In the genomic region with DNA sequence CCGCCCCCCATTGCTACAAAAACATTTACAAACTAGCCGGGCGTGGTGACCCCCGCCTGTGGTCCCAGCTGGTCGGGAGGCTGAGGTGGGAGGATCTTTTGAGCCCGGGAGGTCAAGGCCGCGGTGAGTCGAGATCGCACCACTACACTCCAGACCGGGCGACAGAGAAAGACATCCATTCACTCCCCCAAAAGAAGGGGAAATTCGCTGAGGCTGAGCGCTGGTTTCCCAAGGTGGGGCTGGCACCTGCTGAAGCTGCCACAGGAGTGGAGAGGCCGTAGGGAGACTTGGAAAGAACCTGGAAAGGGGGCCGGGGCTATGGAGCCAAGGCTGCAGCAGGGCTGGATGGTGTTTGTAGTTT, we compare ENCODE assay signal across 8 cellular contexts. TPM values are rescaled to one million over a fixed set of nuclear protein-coding genes. Genes with fewer than 3 reads are reported as not detected.
DNase-seq lines count a peak whose midpoint lies in the region; ATAC-seq and TF ChIP-seq lines count a peak whose summit lies in the region.

No MANE protein-coding gene starts in this region.

- TF ChIP-seq POLR2A in adrenal gland (IDR thresholded peaks at IDR 0.05) (no peak), thyroid gland (IDR thresholded peaks at IDR 0.05) (peak in 1 of 2 donors; percentile 6)

- H3K27ac ChIP-seq in adrenal gland (peak overlapping the region in 4 of 5 donors; percentile 82 to 98 (median 87)), liver (ENCODE audit: low read depth in 1 of 2, low read length in 2 of 2) (peak overlapping the region in 1 of 2 donors; percentile 58), thyroid gland (peak overlapping the region; percentile 70 to 96 (median 93))

- peak overlapping the region; percentile 84 for H3K4me3 Mint-ChIP-seq in activated T-cell treated with anti-CD3 and anti-CD28 coated beads, Interleukin-2, amount 50 U/mL, for 4 hours

- no peak for ATAC-seq in activated T-cell treated with anti-CD3 and anti-CD28 coated beads, Interleukin-2, amount 50 U/mL, for 4 hours
- no peak for ATAC-seq in HG02870 (IDR thresholded peaks at IDR 0.05; ENCODE audit: unreplicated experiment)

- H3K9me3 ChIP-seq in adrenal gland (replicated peaks in 1 of 3) = no peaks in the 10 kb centered on the region
- H3K9me3 ChIP-seq in liver (ENCODE audit: control insufficient read depth in 4 of 4, low read length in 3 of 4) = no peaks in the 10 kb centered on the region
- no peaks in the 10 kb centered on the region for H3K9me3 ChIP-seq in thyroid gland

- H3K27me3 ChIP-seq in adrenal gland = no peaks in the 10 kb centered on the region
- H3K27me3 ChIP-seq in liver (ENCODE audit: control insufficient read depth in 4 of 4, insufficient read depth in 4 of 4, low read length in 3 of 4) = no peaks in the 10 kb centered on the region
- H3K27me3 ChIP-seq in thyroid gland = no peaks in the 10 kb centered on the region

- intact Hi-C loops in adrenal gland (cut with DNase I) = loop anchor here in 1 of 2 donors (10.0 kb wide), 1 partner anchor 76 kb away; no protein-coding TSS in a partner anchor
- intact Hi-C loops in thyroid gland (cut with DNase I) = no loop called here

- TF ChIP-seq CTCF in adrenal gland (IDR thresholded peaks at IDR 0.05) (no peak), liver (IDR thresholded peaks at IDR 0.05; ENCODE audit: low read depth, low read length, missing input control) (no peak), thyroid gland (IDR thresholded peaks at IDR 0.05) (no peak)

- H3K9me3 Mint-ChIP-seq in activated T-cell treated with anti-CD3 and anti-CD28 coated beads, Interleukin-2, amount 50 U/mL, for 4 hours = no peaks in the 10 kb centered on the region

- no peak overlapping the region for H3K9ac ChIP-seq in liver (ENCODE audit: low read depth in 1 of 2, low read length in 2 of 2)

- H3K4me3 ChIP-seq in adrenal gland = peak overlapping the region in 2 of 4 donors; percentile 78 to 86
- H3K4me3 ChIP-seq in liver (ENCODE audit: low read depth in 1 of 3, low read length in 3 of 3) = peak overlapping the region in 2 of 3 donors; percentile 61 to 99
- peak overlapping the region in 2 of 3 donors; percentile 45 to 85 for H3K4me3 ChIP-seq in thyroid gland (replicated peaks in 1 of 3)

- H3K36me3 Mint-ChIP-seq in activated T-cell treated with anti-CD3 and anti-CD28 coated beads, Interleukin-2, amount 50 U/mL, for 4 hours (ENCODE audit: insufficient read depth) = no peaks in the 10 kb centered on the region

- 51 to 67% (median 59%) methylated on average over 6 to 16 of the region's 16 CpGs for WGBS in adrenal gland, 4 donors
- WGBS in liver = 84% methylated on average over 16 of the region's 16 CpGs
- WGBS in thyroid gland, 2 donors = 84 to 87% methylated on average over 10 to 16 of the region's 16 CpGs

- H3K4me1 Mint-ChIP-seq in activated T-cell treated with anti-CD3 and anti-CD28 coated beads, Interleukin-2, amount 50 U/mL, for 4 hours (ENCODE audit: low read depth) = peaks cover 38% of the 10 kb centered on the region

- H3K36me3 ChIP-seq in adrenal gland (replicated peaks in 1 of 2) (no peaks in the 10 kb centered on the region), liver (ENCODE audit: control insufficient read depth in 4 of 4, insufficient read depth in 3 of 4, low read depth in 1 of 4, low read length in 3 of 4) (no peaks in the 10 kb centered on the region), thyroid gland (no peaks in the 10 kb centered on the region)

- no peaks in the 10 kb centered on the region for H3K27me3 Mint-ChIP-seq in activated T-cell treated with anti-CD3 and anti-CD28 coated beads, Interleukin-2, amount 50 U/mL, for 4 hours (ENCODE audit: low read depth)

- TF ChIP-seq RAD21 in liver (IDR thresholded peaks at IDR 0.05) = no peak

- H3K4me1 ChIP-seq in adrenal gland (replicated peaks in 1 of 2) = peaks cover 6 to 23% of the 10 kb centered on the region in 2 donors
- peaks cover 0 to 18% (median 9%) of the 10 kb centered on the region in 4 donors for H3K4me1 ChIP-seq in liver (ENCODE audit: control insufficient read depth in 4 of 4, insufficient read depth in 4 of 4, low read length in 3 of 4)
- H3K4me1 ChIP-seq in thyroid gland = peaks cover 13 to 24% of the 10 kb centered on the region in 2 donors

- DNase-seq in activated T-cell treated with anti-CD3 and anti-CD28 coated beads, Interleukin-2, amount 50 U/mL, for 4 hours = no peak
- DNase-seq in activated T-cell treated with anti-CD3 and anti-CD28 coated beads, Interleukin-2, amount 50 U/mL, for 48 hours = no peak
- no peak for DNase-seq in adrenal gland
- no peak for DNase-seq in thyroid gland
- no peak for DNase-seq in DMS79 treated with DMSO at 0.1 percent for 48 hours (lab: John Stamatoyannopoulos, UW)
- no peak for DNase-seq in COLO668 (lab: John Stamatoyannopoulos, UW; ENCODE audit: unreplicated experiment)

TF ChIP-seq in liver, 16 proteins besides CTCF, POLR2A, EP300 and RAD21:
- TF ChIP-seq JUND (IDR thresholded peaks at IDR 0.05) = no peak
- no peak for TF ChIP-seq HNF4A (conservative IDR thresholded peaks at IDR 0.05)
- no peak for TF ChIP-seq NR2F2 (IDR thresholded peaks at IDR 0.05)
- TF ChIP-seq FOXA2 (IDR thresholded peaks at IDR 0.05) = no peak
- TF ChIP-seq, protein P1, sequence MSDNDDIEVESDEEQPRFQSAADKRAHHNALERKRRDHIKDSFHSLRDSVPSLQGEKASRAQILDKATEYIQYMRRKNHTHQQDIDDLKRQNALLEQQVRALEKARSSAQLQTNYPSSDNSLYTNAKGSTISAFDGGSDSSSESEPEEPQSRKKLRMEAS (IDR thresholded peaks at IDR 0.05) = no peak
- TF ChIP-seq, protein P2, sequence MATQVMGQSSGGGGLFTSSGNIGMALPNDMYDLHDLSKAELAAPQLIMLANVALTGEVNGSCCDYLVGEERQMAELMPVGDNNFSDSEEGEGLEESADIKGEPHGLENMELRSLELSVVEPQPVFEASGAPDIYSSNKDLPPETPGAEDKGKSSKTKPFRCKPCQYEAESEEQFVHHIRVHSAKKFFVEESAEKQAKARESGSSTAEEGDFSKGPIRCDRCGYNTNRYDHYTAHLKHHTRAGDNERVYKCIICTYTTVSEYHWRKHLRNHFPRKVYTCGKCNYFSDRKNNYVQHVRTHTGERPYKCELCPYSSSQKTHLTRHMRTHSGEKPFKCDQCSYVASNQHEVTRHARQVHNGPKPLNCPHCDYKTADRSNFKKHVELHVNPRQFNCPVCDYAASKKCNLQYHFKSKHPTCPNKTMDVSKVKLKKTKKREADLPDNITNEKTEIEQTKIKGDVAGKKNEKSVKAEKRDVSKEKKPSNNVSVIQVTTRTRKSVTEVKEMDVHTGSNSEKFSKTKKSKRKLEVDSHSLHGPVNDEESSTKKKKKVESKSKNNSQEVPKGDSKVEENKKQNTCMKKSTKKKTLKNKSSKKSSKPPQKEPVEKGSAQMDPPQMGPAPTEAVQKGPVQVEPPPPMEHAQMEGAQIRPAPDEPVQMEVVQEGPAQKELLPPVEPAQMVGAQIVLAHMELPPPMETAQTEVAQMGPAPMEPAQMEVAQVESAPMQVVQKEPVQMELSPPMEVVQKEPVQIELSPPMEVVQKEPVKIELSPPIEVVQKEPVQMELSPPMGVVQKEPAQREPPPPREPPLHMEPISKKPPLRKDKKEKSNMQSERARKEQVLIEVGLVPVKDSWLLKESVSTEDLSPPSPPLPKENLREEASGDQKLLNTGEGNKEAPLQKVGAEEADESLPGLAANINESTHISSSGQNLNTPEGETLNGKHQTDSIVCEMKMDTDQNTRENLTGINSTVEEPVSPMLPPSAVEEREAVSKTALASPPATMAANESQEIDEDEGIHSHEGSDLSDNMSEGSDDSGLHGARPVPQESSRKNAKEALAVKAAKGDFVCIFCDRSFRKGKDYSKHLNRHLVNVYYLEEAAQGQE (IDR thresholded peaks at IDR 0.05) = no peak
- no peak for TF ChIP-seq HNF4G (IDR thresholded peaks at IDR 0.05)
- TF ChIP-seq TAF1 (conservative IDR thresholded peaks at IDR 0.05) = no peak

RNA-seq across cellular contexts. Expression of a gene that starts 0.7 kb away (rescaled TPM):
- 10 to 100 TPM; 28.2 to 33.0 (median 29.8) TPM for total RNA-seq in activated T-cell treated with anti-CD3 and anti-CD28 coated beads, Interleukin-2, amount 50 U/mL, for 4 hours
- 10 to 100 TPM; 24.1 to 46.7 (median 37.3) TPM for total RNA-seq in adrenal gland
- 10 to 100 TPM; 11.5 to 20.9 (median 19.7) TPM for polyA plus RNA-seq in adrenal gland
- total RNA-seq in liver = 10 to 100 TPM in 1 of 2 donors, 1 to 10 TPM in 1; 9.2 to 16.8 TPM
- 1 to 10 TPM; 5.1 to 6.0 TPM for polyA plus RNA-seq in liver
- total RNA-seq in thyroid gland = 10 to 100 TPM; 49.4 to 76.0 (median 62.6) TPM
